ENCODE assay signal across 17 cellular contexts in genomic region chr1:236979149-236979890, GRCh38. TPM values are rescaled to one million over a fixed set of nuclear protein-coding genes. Genes with fewer than 3 reads are reported as not detected.
"Had no signal": no experiment of that assay in that cellular context is flagged by ENCODE, and none has a peak within 500 bp of the region (broad histone marks: within the 10 kb centered on the region; RNA-seq: fewer than 3 reads in every experiment).

No MANE protein-coding gene starts in this region.

- H3K9me3 ChIP-seq: psoas muscle, thoracic aorta had no signal

- ATAC-seq: naive thymus-derived CD4-positive, alpha-beta T cell; psoas muscle; stimulated activated naive CD8-positive, alpha-beta T cell treated with anti-CD3 and anti-CD28 coated beads, Interleukin-15, Interleukin-2, amounts not matched to agents 100 U/mL and 50 U/mL, for 24 hours; T-cell had no signal

- H3K36me3 ChIP-seq: thoracic aorta had no signal

- H3K4me1 ChIP-seq: psoas muscle had no signal

- H3K27ac ChIP-seq: psoas muscle, SK-N-MC had no signal

- H3K4me3 ChIP-seq: psoas muscle, SK-N-MC, thoracic aorta had no signal

- DNase-seq: activated CD4-positive, alpha-beta memory T cell treated with anti-CD3 and anti-CD28 coated beads, Interleukin-2, amount 10 ng/mL, durations not matched to agents 7 days and 5 days; activated CD8-positive, alpha-beta memory T cell treated with anti-CD3 and anti-CD28 coated beads, Interleukin-2, amount 50 U/mL, for 48 hours; activated naive CD4-positive, alpha-beta T cell treated with anti-CD3 and anti-CD28 coated beads for 36 hours; erythroblast; naive thymus-derived CD4-positive, alpha-beta T cell; psoas muscle; stimulated activated CD4-positive, alpha-beta T cell treated with anti-CD3 and anti-CD28 coated beads, Interleukin-4, amount 100 ng/mL, for 1 hour; stimulated activated CD8-positive, alpha-beta memory T cell treated with anti-CD3 and anti-CD28 coated beads, Interleukin-4, amount 100 ng/mL, for 48 hours; stimulated activated naive CD8-positive, alpha-beta T cell treated with anti-CD3 and anti-CD28 coated beads, Interleukin-15, Interleukin-2, amounts not matched to agents 100 U/mL and 50 U/mL, for 24 hours; T-cell; T1000 had no signal

- FAIRE-seq: keratinocyte had no signal

RNA-seq across cellular contexts. Expression of gene MT1HL1, which starts 24.9 kb away (rescaled TPM):
- total RNA-seq: activated CD4-positive, alpha-beta memory T cell treated with anti-CD3 and anti-CD28 coated beads, Interleukin-2, amount 10 ng/mL, durations not matched to agents 7 days and 5 days; activated naive CD4-positive, alpha-beta T cell treated with anti-CD3 and anti-CD28 coated beads for 36 hours; liver; mesothelial cell of epicardium; naive thymus-derived CD4-positive, alpha-beta T cell; psoas muscle; T-cell; thoracic aorta; ureter had no signal
- polyA plus RNA-seq: keratinocyte; naive thymus-derived CD4-positive, alpha-beta T cell; psoas muscle had no signal
